Comparison of ENCODE assay signal across 23 cellular contexts in genomic region chr16:24509536-24509935, GRCh38. TPM values are rescaled to one million over a fixed set of nuclear protein-coding genes. Genes with fewer than 3 reads are reported as not detected.
A peak's percentile ranks its signal among the peaks of the same experiment; 100 is the strongest.
DNase-seq lines count a peak whose midpoint lies in the region; ATAC-seq, FAIRE-seq and TF ChIP-seq lines count a peak whose summit lies in the region.
"Had no signal": no experiment of that assay in that cellular context is flagged by ENCODE, and none has a peak within 500 bp of the region (broad histone marks: within the 10 kb centered on the region; RNA-seq: fewer than 3 reads in every experiment).

No MANE protein-coding gene starts in this region.

- intact Hi-C loops in HepG2 (cut with micrococcal nuclease; ENCODE audit: unreplicated experiment) (no loop called here), right lobe of liver (cut with DNase I) (loop anchor here in 1 of 2 donors (10.0 kb wide), 1 partner anchor 465 kb away; no protein-coding TSS in a partner anchor), psoas muscle (cut with DNase I) (loop anchor here in 1 of 2 donors (5.0 to 10.0 kb wide), 2 partner anchors 467 to 825 kb away; no protein-coding TSS in a partner anchor), aorta (cut with DNase I) (loop anchor here (5.0 kb wide), 1 partner anchor 467 kb away; no protein-coding TSS in a partner anchor)

- no TSS peak for BruUV-seq in HepG2 (replicated peaks; lab: Mats Ljungman, UMichigan)

- no peak for TF ChIP-seq EP300 in HepG2 (IDR thresholded peaks at IDR 0.05; ENCODE audit: low read depth in 2 of 2, low read length in 2 of 2)
- no peak for TF ChIP-seq EP300 in HepG2 (CRISPR knock-in tag; IDR thresholded peaks at IDR 0.05; ENCODE audit: borderline replicate concordance)

- no peaks in the 10 kb centered on the region for H3K9me3 ChIP-seq in HepG2 (ENCODE audit: low read length)
- no peaks in the 10 kb centered on the region for H3K9me3 ChIP-seq in right lobe of liver
- no peaks in the 10 kb centered on the region for H3K9me3 ChIP-seq in psoas muscle
- no peaks in the 10 kb centered on the region for H3K9me3 ChIP-seq in aorta (ENCODE audit: control insufficient read depth, low read length)
- H3K9me3 ChIP-seq: BE2C had no signal

- H2AFZ ChIP-seq in HepG2 (ENCODE audit: low read length), result no peak overlapping the region
- H2AFZ ChIP-seq: GM23338 had no signal

- no peaks in the 10 kb centered on the region for H3K36me3 ChIP-seq in HepG2 (replicated peaks in 1 of 2; ENCODE audit: control insufficient read depth in 1 of 2, insufficient read depth in 2 of 2, low read length in 2 of 2)
- H3K36me3 ChIP-seq in right lobe of liver, result no peaks in the 10 kb centered on the region
- H3K36me3 ChIP-seq in psoas muscle (ENCODE audit: insufficient read depth in 1 of 2, low read depth in 1 of 2), result no peaks in the 10 kb centered on the region
- no peaks in the 10 kb centered on the region for H3K36me3 ChIP-seq in aorta (ENCODE audit: control insufficient read depth in 1 of 2, insufficient read depth in 2 of 2, low read length in 1 of 2)
- H3K36me3 ChIP-seq: BE2C had no signal

- H3K4me3 ChIP-seq in HepG2 (replicated peaks in 1 of 3; ENCODE audit: insufficient read depth in 1 of 3, low read depth in 2 of 3, low read length in 3 of 3) (no peak overlapping the region), right lobe of liver (no peak overlapping the region), psoas muscle (no peak overlapping the region), aorta (ENCODE audit: low read length in 2 of 2) (no peak overlapping the region)
- H3K4me3 ChIP-seq: GM23338 had no signal

- no peak for TF ChIP-seq RAD21 in HepG2 (CRISPR knock-in tag; IDR thresholded peaks at IDR 0.05)

- no peak for TF ChIP-seq POLR2A in HepG2 (IDR thresholded peaks at IDR 0.05; ENCODE audit: insufficient read depth in 1 of 2, low read depth in 2 of 2, low read length in 2 of 2)
- TF ChIP-seq POLR2A in right lobe of liver (IDR thresholded peaks at IDR 0.05), result no peak

- TF ChIP-seq CTCF in HepG2 (CRISPR knock-in tag; IDR thresholded peaks at IDR 0.05) (no peak), right lobe of liver (IDR thresholded peaks at IDR 0.05) (no peak), psoas muscle (IDR thresholded peaks at IDR 0.05) (no peak)

- CTCF ChIA-PET in HepG2 (lab: Yijun Ruan, JAX; ENCODE audit: low intra/inter-chr PET ratio, low total read pairs), result no interaction called here

- peaks cover 7% of the 10 kb centered on the region for H3K4me1 ChIP-seq in HepG2 (ENCODE audit: insufficient read depth, low read length)
- no peaks in the 10 kb centered on the region for H3K4me1 ChIP-seq in right lobe of liver
- H3K4me1 ChIP-seq in psoas muscle, result peaks cover 10% of the 10 kb centered on the region
- no peaks in the 10 kb centered on the region for H3K4me1 ChIP-seq in aorta (ENCODE audit: control insufficient read depth in 1 of 2, insufficient read depth in 2 of 2, low read length in 2 of 2)
- H3K4me1 ChIP-seq: BE2C had no signal

- POLR2A ChIA-PET in HepG2 (lab: Yijun Ruan, JAX), result no interaction called here

- no peak overlapping the region for H3K4me2 ChIP-seq in HepG2 (ENCODE audit: low read depth, low read length)
- H3K4me2 ChIP-seq: GM23338 had no signal

- H3K79me2 ChIP-seq in HepG2 (ENCODE audit: insufficient read depth, low read length), result no peaks in the 10 kb centered on the region

- H4K20me1 ChIP-seq in HepG2 (ENCODE audit: insufficient read depth, low read length), result no peaks in the 10 kb centered on the region

- ATAC-seq in HepG2 (no peak), right lobe of liver (no peak), psoas muscle (no peak), aorta (ENCODE audit: low FRiP score) (no peak), GM21786 (IDR thresholded peaks at IDR 0.05; ENCODE audit: unreplicated experiment) (no peak)
- ATAC-seq: GM23338 had no signal

- in situ Hi-C loops in HepG2 (cut with HindIII; ENCODE audit: extremely low pct_ligation_motif_present, low pct_unique_long_range_greater_than_20kb), result loop anchor here (10.0 kb wide), 2 partner anchors 385 to 715 kb away; no protein-coding TSS in a partner anchor

- no peak for FAIRE-seq in HepG2 (lab: Jason Lieb, UNC)
- FAIRE-seq: GM12891, GM19239, H54 had no signal

- DNase-seq in HepG2 (ENCODE audit: low spot score) (no peak), right lobe of liver (no peak), amniotic epithelial cell (ENCODE audit: low read depth) (peak; percentile 13), psoas muscle (no peak), aorta (no peak), NCI-H1417 treated with DMSO at 0.1 percent for 48 hours (lab: John Stamatoyannopoulos, UW) (no peak)
- no peak for DNase-seq in stimulated activated CD4-positive, alpha-beta T cell treated with anti-CD3 and anti-CD28 coated beads, Interleukin-12 subunit alpha, Interleukin-12 subunit beta, amount 100 ng/mL, for 4 hours
- DNase-seq: 8988T; BE2C; C1 segment of cervical spinal cord; CD4-positive, CD25-positive, alpha-beta regulatory T cell; CD8-positive, alpha-beta memory T cell; COR-L47; DMS 273 treated with DMSO at 0.1 percent for 48 hours; DMS53; DND-41; EL; HCEC 1CT had no signal

- WGBS in HepG2 (ENCODE audit: low lambda C conversion rate), result 5% methylated on average over 2 of the region's 2 CpGs
- 67% methylated on average over 2 of the region's 2 CpGs for WGBS in right lobe of liver (ENCODE audit: insufficient coverage, low coverage, low lambda C conversion rate, missing lambda C conversion rate)
- WGBS in psoas muscle, 3 donors, result 65 to 88% (median 84%) methylated on average over 2 of the region's 2 CpGs
- WGBS in aorta, 2 donors, result 71 to 85% methylated on average over 2 of the region's 2 CpGs

- H3K9ac ChIP-seq in HepG2 (ENCODE audit: insufficient read depth, low read depth, low read length), result no peak overlapping the region

- H3K27me3 ChIP-seq in HepG2 (ENCODE audit: control insufficient read depth in 1 of 2, insufficient read depth in 2 of 2, low read length in 2 of 2), result no peaks in the 10 kb centered on the region
- H3K27me3 ChIP-seq in right lobe of liver, result no peaks in the 10 kb centered on the region
- H3K27me3 ChIP-seq in psoas muscle (ENCODE audit: insufficient read depth in 3 of 3, low read length in 2 of 3), result no peaks in the 10 kb centered on the region
- no peaks in the 10 kb centered on the region for H3K27me3 ChIP-seq in aorta (ENCODE audit: control insufficient read depth in 1 of 2, insufficient read depth in 2 of 2, low read length in 1 of 2)
- H3K27me3 ChIP-seq: BE2C had no signal

- H3K27ac ChIP-seq in HepG2 (ENCODE audit: extremely low read length, insufficient read depth, low read length), result no peak overlapping the region
- H3K27ac ChIP-seq in right lobe of liver, result no peak overlapping the region
- peak overlapping the region; percentile 36 for H3K27ac ChIP-seq in psoas muscle
- peak overlapping the region; percentile 22 to 54 for H3K27ac ChIP-seq in aorta (ENCODE audit: low read depth in 1 of 2, low read length in 2 of 2)

TF ChIP-seq in HepG2, 621 proteins besides CTCF, POLR2A, EP300 and RAD21:
- no peak for TF ChIP-seq NR3C1 (CRISPR knock-in tag; IDR thresholded peaks at IDR 0.05)
- no peak for TF ChIP-seq ZNF678 (CRISPR knock-in tag; IDR thresholded peaks at IDR 0.05)
- TF ChIP-seq MBD4 (IDR thresholded peaks at IDR 0.05; ENCODE audit: borderline replicate concordance, low read length), result no peak
- TF ChIP-seq ELF3 (CRISPR knock-in tag; IDR thresholded peaks at IDR 0.05), result no peak
- TF ChIP-seq SRF (IDR thresholded peaks at IDR 0.05; ENCODE audit: low read depth, low read length), result no peak
- TF ChIP-seq MAFF (IDR thresholded peaks at IDR 0.05; ENCODE audit: low read depth, low read length), result peak; percentile 15; the same call in 1 of the 2 replicates
- TF ChIP-seq NFE2L1 (CRISPR knock-in tag; IDR thresholded peaks at IDR 0.05; ENCODE audit: borderline replicate concordance), result no peak
- TF ChIP-seq TEAD3 (CRISPR knock-in tag; optimal IDR thresholded peaks at IDR 0.05; ENCODE audit: borderline replicate concordance), result no peak
- peak; percentile 24 to 66; a peak in 2 of 4 replicates for TF ChIP-seq MAFK (conservative IDR thresholded peaks at IDR 0.05 in 1 of 2, IDR thresholded peaks at IDR 0.05 in 1 of 2; ENCODE audit: low read length in 2 of 2)

RNA-seq across cellular contexts. Expression of gene RBBP6, which starts 29.8 kb away (rescaled TPM):
- total RNA-seq in HepG2 (2016; rRNA removed; fragmentation: Illumina TruSeq; extraction: Trizol), result 37.1 and 45.0 TPM in 2 replicates
- 5.3 and 7.1 TPM in 2 replicates for total RNA-seq in HepG2 (2016; cell fraction: cytosol; rRNA removed; fragmentation: Illumina TruSeq; extraction: Trizol; ENCODE audit: low read depth)
- total RNA-seq in HepG2 (2016; cell fraction: insoluble cytoplasmic fraction; rRNA removed; fragmentation: Illumina TruSeq; extraction: Trizol), result 37.1 and 40.4 TPM in 2 replicates
- 16.1 and 20.2 TPM in 2 replicates for total RNA-seq in HepG2 (2016; cell fraction: membrane; rRNA removed; fragmentation: Illumina TruSeq; extraction: Trizol)
- 100 TPM in 2 replicates for total RNA-seq in HepG2 (2016; cell fraction: nucleus; rRNA removed; fragmentation: Illumina TruSeq; extraction: Trizol)
- 54.6 and 70.9 TPM in 2 replicates for polyA plus RNA-seq in HepG2 (2011; rRNA removed)
- polyA plus RNA-seq in HepG2 (2011; cell fraction: cytosol; rRNA removed), result 20.1 and 29.0 TPM in 2 replicates
- polyA plus RNA-seq in HepG2 (2011; cell fraction: nucleus; rRNA removed), result 53.4 and 70.4 TPM in 2 replicates
- polyA plus RNA-seq in HepG2 (2012), result 46.6 and 50.5 TPM in 2 replicates
- 4.2 and 4.3 TPM in 2 replicates for polyA plus RNA-seq in HepG2 (2016; cell fraction: cytosol; fragmentation: Illumina TruSeq; extraction: Trizol; ENCODE audit: low read depth)
- 48.3 and 54.3 TPM in 2 replicates for polyA plus RNA-seq in HepG2 (2016; cell fraction: insoluble cytoplasmic fraction; fragmentation: Illumina TruSeq; extraction: Trizol; ENCODE audit: low read depth)
- polyA plus RNA-seq in HepG2 (2016; cell fraction: membrane; fragmentation: Illumina TruSeq; extraction: Trizol; ENCODE audit: low read depth), result 11.1 and 13.9 TPM in 2 replicates
- 129 and 135 TPM in 2 replicates for polyA plus RNA-seq in HepG2 (2016; cell fraction: nucleus; fragmentation: Illumina TruSeq; extraction: Trizol; ENCODE audit: insufficient read depth, low read depth)
- 37.4 and 45.1 TPM in 2 replicates for polyA minus RNA-seq in HepG2 (2011; rRNA and poly(A)+ RNA removed; ENCODE audit: low replicate concordance)
- 20.8 and 30.1 TPM in 2 replicates for polyA minus RNA-seq in HepG2 (2011; cell fraction: cytosol; rRNA and poly(A)+ RNA removed)
- 289 and 299 TPM in 2 replicates for polyA minus RNA-seq in HepG2 (2011; cell fraction: nucleus; rRNA and poly(A)+ RNA removed)
- total RNA-seq in right lobe of liver, result 10 to 100 TPM; 16.0 to 24.8 (median 20.1) TPM
- total RNA-seq in psoas muscle, result 10 to 100 TPM; 21.8 to 30.7 (median 25.7) TPM
- 10 to 100 TPM; 11.7 to 21.6 (median 15.4) TPM for polyA plus RNA-seq in psoas muscle
- 10 to 100 TPM; 62.9 to 65.8 TPM for total RNA-seq in aorta
- 10 to 100 TPM; 11.9 to 45.2 TPM for polyA plus RNA-seq in aorta

Comparison
In these comparisons a context has a peak if more than half of its experiments do, and no peak if none do; other contexts are left out.
1. H3K27ac ChIP-seq: peak in psoas muscle (single experiment) and aorta (2 of 2); none in HepG2 (single experiment) and right lobe of liver (0 of 3).